ENCODE assay signal across 21 cellular contexts in genomic region chr4:165799384-165799815, GRCh38.
"Had no signal": no experiment of that assay in that cellular context is flagged by ENCODE, and none has a peak within 500 bp of the region (broad histone marks: within the 10 kb centered on the region; RNA-seq: fewer than 3 reads in every experiment).

No MANE protein-coding gene starts in this region.

- H3K9ac ChIP-seq: parathyroid adenoma had no signal

- H3K27me3 Mint-ChIP-seq: natural killer cell treated with Interleukin-12 subunit alpha and Interleukin-12 subunit beta and Interleukin-15 and Interleukin-18, amount 100 ng/mL, for 72 hours; stimulated activated naive CD8-positive, alpha-beta T cell treated with anti-CD3 and anti-CD28 coated beads, Interleukin-15, Interleukin-2, amounts not matched to agents 100 ng/mL and 50 ng/mL, for 24 hours had no signal

- H3K79me2 ChIP-seq: hepatocyte, parathyroid adenoma had no signal

- H3K27ac Mint-ChIP-seq: natural killer cell treated with Interleukin-12 subunit alpha and Interleukin-12 subunit beta and Interleukin-15 and Interleukin-18, amount 100 ng/mL, for 72 hours; stimulated activated naive CD8-positive, alpha-beta T cell treated with anti-CD3 and anti-CD28 coated beads, Interleukin-15, Interleukin-2, amounts not matched to agents 100 ng/mL and 50 ng/mL, for 24 hours had no signal

- H3K4me2 ChIP-seq: hepatocyte had no signal

- H3K36me3 ChIP-seq: sigmoid colon, thoracic aorta, transverse colon had no signal

- ATAC-seq: left lobe of liver; natural killer cell treated with Interleukin-12 subunit alpha and Interleukin-12 subunit beta and Interleukin-15 and Interleukin-18, amount 100 ng/mL, for 72 hours; psoas muscle had no signal

- H3K27ac ChIP-seq: dorsolateral prefrontal cortex, hepatocyte, parathyroid adenoma, psoas muscle, sigmoid colon, skin epidermis, thoracic aorta, transverse colon had no signal

- H3K4me3 ChIP-seq: dorsolateral prefrontal cortex, hepatocyte, lung, psoas muscle, skin epidermis, thoracic aorta, transverse colon had no signal

- H3K4me1 ChIP-seq: parathyroid adenoma, psoas muscle, sigmoid colon, transverse colon had no signal

- H2AFZ ChIP-seq: hepatocyte, parathyroid adenoma had no signal

- DNase-seq: caudate nucleus; cortex of kidney; dorsolateral prefrontal cortex; effector CD8-positive, alpha-beta T cell; foreskin melanocyte; head of caudate nucleus; mesenchymal stem cell; midbrain; psoas muscle; retina; sigmoid colon; stimulated activated CD4-positive, alpha-beta T cell treated with anti-CD3 and anti-CD28 coated beads, Interleukin-12 subunit alpha, Interleukin-12 subunit beta, amount 100 ng/mL, for 4 hours; transverse colon had no signal

- H3K4me3 Mint-ChIP-seq: natural killer cell treated with Interleukin-12 subunit alpha and Interleukin-12 subunit beta and Interleukin-15 and Interleukin-18, amount 100 ng/mL, for 72 hours; stimulated activated naive CD8-positive, alpha-beta T cell treated with anti-CD3 and anti-CD28 coated beads, Interleukin-15, Interleukin-2, amounts not matched to agents 100 ng/mL and 50 ng/mL, for 24 hours had no signal

- H3K9me3 ChIP-seq: psoas muscle, sigmoid colon, thoracic aorta, transverse colon had no signal

- H3K36me3 Mint-ChIP-seq: natural killer cell treated with Interleukin-12 subunit alpha and Interleukin-12 subunit beta and Interleukin-15 and Interleukin-18, amount 100 ng/mL, for 72 hours had no signal

- H3K27me3 ChIP-seq: hepatocyte, sigmoid colon, transverse colon had no signal
